5 cellular contexts compared by ENCODE assay signal in genomic region chr2:167640096-167640495, GRCh38.
"Had no signal": no experiment of that assay in that cellular context is flagged by ENCODE, and none has a peak within 500 bp of the region (broad histone marks: within the 10 kb centered on the region; RNA-seq: fewer than 3 reads in every experiment).

No MANE protein-coding gene starts in this region.

- DNase-seq: IMR-90, KBM-7, KG1 had no signal

- H3K4me3 ChIP-seq: K562 had no signal

- H3K27ac ChIP-seq: HL-60 had no signal
